ENCODE assay signal across 13 cellular contexts in genomic region chr21:32442566-32443318, GRCh38. TPM values are rescaled to one million over a fixed set of nuclear protein-coding genes. Genes with fewer than 3 reads are reported as not detected.
"Had no signal": no experiment of that assay in that cellular context is flagged by ENCODE, and none has a peak within 500 bp of the region (broad histone marks: within the 10 kb centered on the region; RNA-seq: fewer than 3 reads in every experiment).

No MANE protein-coding gene starts in this region.

- H3K27ac ChIP-seq: cardiac muscle cell, pancreas, thoracic aorta had no signal

- H3K9me3 ChIP-seq: pancreas, thoracic aorta had no signal

- H3K36me3 ChIP-seq: cardiac muscle cell, pancreas had no signal

- H3K4me3 ChIP-seq: cardiac muscle cell, pancreas, thoracic aorta had no signal

- H3K27me3 ChIP-seq: cardiac muscle cell, pancreas had no signal

- H3K4me1 ChIP-seq: pancreas had no signal

- DNase-seq: activated CD4-positive, alpha-beta T cell treated with anti-CD3 and anti-CD28 coated beads, Interleukin-2, amount 50 U/mL, for 48 hours; activated CD4-positive, CD25-positive, alpha-beta regulatory T cell treated with anti-CD3 and anti-CD28 coated beads, Interleukin-2, amount 50 U/mL, for 72 hours; activated naive CD8-positive, alpha-beta T cell treated with anti-CD3 and anti-CD28 coated beads, Interleukin-2, amount 10 ng/mL, durations not matched to agents 7 days and 5 days; activated T-cell treated with anti-CD3 and anti-CD28 coated beads, Interleukin-2, amount 50 U/mL, for 48 hours; anterior cingulate cortex; glutamatergic neuron; pancreas; retina; stimulated activated CD4-positive, alpha-beta T cell treated with anti-CD3 and anti-CD28 coated beads, Interleukin-4, amount 100 ng/mL, for 4 hours; stimulated activated naive CD8-positive, alpha-beta T cell treated with anti-CD3 and anti-CD28 coated beads, Interleukin-15, amount 100 ng/mL, for 72 hours had no signal

RNA-seq across cellular contexts. Expression of gene EVA1C, which starts 30.2 kb away (rescaled TPM):
- total RNA-seq: neural crest cell had no signal
- polyA plus RNA-seq: cardiac muscle cell had no signal
